1 cellular context compared by ENCODE assay signal in the genomic region with DNA sequence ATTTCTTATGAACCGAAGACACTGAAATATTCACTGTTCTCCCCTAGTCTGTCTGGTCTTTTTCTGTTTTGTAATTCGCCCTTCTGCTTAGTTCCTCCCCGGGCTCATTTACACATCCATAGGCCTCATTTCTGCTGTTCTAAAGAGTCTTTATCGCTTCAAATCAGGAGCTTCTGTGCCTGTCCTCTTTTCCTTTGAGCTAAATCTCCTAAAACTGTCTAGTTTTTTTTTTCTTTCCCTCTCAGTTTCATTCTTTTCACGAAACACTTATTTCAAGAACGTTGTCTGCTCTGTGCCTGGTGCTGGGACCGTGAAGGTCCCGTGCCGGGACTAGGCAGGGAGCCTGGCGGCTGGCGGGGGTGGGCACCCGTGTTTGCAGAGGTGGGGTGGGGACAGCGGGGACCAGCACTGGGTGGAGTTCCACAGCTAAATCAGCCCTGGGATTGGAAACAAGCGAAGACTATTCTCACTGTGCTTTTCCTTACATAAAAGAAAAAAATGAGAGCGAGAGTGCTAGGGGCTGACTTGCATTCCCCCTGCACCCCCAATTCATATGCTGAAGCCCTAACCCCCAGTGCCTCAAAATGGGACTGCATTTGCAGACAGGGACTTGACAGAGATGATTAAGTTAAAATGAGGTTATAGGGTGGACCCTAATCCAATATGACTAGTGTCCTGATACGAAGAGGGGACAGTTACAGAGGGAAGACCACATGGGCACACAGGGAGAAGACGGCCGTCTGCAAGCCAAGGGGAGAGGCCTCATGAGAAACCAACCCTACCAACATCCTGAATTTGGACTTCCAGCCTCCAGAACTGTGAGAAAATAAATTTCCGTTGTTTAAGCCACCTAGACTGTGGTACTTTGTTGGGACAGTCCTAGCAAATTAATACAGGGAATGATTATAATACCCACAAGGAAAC.
TF ChIP-seq lines count a peak whose summit lies in the region.

No MANE protein-coding gene starts in this region.

TF ChIP-seq in A549, 52 proteins besides CTCF, POLR2A, EP300 and RAD21 (continued from another document):
- TF ChIP-seq, protein P1, sequence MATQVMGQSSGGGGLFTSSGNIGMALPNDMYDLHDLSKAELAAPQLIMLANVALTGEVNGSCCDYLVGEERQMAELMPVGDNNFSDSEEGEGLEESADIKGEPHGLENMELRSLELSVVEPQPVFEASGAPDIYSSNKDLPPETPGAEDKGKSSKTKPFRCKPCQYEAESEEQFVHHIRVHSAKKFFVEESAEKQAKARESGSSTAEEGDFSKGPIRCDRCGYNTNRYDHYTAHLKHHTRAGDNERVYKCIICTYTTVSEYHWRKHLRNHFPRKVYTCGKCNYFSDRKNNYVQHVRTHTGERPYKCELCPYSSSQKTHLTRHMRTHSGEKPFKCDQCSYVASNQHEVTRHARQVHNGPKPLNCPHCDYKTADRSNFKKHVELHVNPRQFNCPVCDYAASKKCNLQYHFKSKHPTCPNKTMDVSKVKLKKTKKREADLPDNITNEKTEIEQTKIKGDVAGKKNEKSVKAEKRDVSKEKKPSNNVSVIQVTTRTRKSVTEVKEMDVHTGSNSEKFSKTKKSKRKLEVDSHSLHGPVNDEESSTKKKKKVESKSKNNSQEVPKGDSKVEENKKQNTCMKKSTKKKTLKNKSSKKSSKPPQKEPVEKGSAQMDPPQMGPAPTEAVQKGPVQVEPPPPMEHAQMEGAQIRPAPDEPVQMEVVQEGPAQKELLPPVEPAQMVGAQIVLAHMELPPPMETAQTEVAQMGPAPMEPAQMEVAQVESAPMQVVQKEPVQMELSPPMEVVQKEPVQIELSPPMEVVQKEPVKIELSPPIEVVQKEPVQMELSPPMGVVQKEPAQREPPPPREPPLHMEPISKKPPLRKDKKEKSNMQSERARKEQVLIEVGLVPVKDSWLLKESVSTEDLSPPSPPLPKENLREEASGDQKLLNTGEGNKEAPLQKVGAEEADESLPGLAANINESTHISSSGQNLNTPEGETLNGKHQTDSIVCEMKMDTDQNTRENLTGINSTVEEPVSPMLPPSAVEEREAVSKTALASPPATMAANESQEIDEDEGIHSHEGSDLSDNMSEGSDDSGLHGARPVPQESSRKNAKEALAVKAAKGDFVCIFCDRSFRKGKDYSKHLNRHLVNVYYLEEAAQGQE (IDR thresholded peaks at IDR 0.05), result no peak
- TF ChIP-seq SREBF2 (IDR thresholded peaks at IDR 0.05) (no peak), JUN (IDR thresholded peaks at IDR 0.05) (no peak), FOSL2 (IDR thresholded peaks at IDR 0.05) (no peak), FOSL2 (CRISPR knock-in tag; IDR thresholded peaks at IDR 0.05) (no peak), FOXS1 (CRISPR knock-in tag; IDR thresholded peaks at IDR 0.05) (no peak), KDM5A (IDR thresholded peaks at IDR 0.05) (no peak), ESRRA (IDR thresholded peaks at IDR 0.05; ENCODE audit: borderline replicate concordance, low read length) (no peak), RARB (CRISPR knock-in tag; IDR thresholded peaks at IDR 0.05) (no peak), RCOR1 (IDR thresholded peaks at IDR 0.05; ENCODE audit: low read depth, low read length) (no peak), FOSB (CRISPR knock-in tag; IDR thresholded peaks at IDR 0.05) (no peak), SMC3 (IDR thresholded peaks at IDR 0.05) (no peak)
- TF ChIP-seq, protein P2, sequence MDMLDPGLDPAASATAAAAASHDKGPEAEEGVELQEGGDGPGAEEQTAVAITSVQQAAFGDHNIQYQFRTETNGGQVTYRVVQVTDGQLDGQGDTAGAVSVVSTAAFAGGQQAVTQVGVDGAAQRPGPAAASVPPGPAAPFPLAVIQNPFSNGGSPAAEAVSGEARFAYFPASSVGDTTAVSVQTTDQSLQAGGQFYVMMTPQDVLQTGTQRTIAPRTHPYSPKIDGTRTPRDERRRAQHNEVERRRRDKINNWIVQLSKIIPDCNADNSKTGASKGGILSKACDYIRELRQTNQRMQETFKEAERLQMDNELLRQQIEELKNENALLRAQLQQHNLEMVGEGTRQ (IDR thresholded peaks at IDR 0.05), result no peak
